ENCODE assay signal across 8 cellular contexts in the genomic region with DNA sequence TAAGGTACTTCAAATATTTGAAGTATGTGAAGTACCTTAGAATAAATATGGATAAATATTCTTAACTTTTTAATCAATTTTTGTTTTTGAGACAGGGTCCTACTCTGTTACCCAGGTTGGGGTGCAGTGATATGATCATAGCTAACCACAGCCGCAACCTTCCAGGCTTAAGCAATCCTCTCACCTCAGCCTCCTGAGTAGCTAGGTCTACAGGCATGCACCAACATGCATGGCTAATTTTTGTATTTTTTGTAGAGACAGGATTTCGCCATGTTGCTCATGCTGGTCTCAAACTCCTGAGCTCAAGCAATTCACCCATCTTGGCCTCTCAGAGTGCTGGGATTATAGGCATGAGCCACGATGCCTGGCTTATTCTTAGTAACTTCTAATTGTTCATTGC.
"Had no signal": no experiment of that assay in that cellular context is flagged by ENCODE, and none has a peak within 500 bp of the region (broad histone marks: within the 10 kb centered on the region; RNA-seq: fewer than 3 reads in every experiment).

No MANE protein-coding gene starts in this region.

- H3K27me3 Mint-ChIP-seq: IgD-negative memory B cell had no signal

- H3K4me1 ChIP-seq: HAP-1 had no signal

- H3K4me3 ChIP-seq: GM23248, HAP-1 had no signal

- DNase-seq: GM23248, GOT3, H7, HFFc6 had no signal

- H3K27ac Mint-ChIP-seq: HFFc6, IgD-negative memory B cell had no signal

- H3K9me3 ChIP-seq: HAP-1 had no signal

- ATAC-seq: HCT116 had no signal

- FAIRE-seq: HTR-8/SVneo had no signal

- H3K4me3 Mint-ChIP-seq: HFFc6, IgD-negative memory B cell had no signal

- H3K36me3 ChIP-seq: HAP-1 had no signal

- H3K27ac ChIP-seq: GM23248 had no signal

- H3K9me3 Mint-ChIP-seq: HFFc6 had no signal
